Comparison of ENCODE assay signal across 25 cellular contexts in genomic region chr10:32738958-32739357, GRCh38.
"Had no signal": no experiment of that assay in that cellular context is flagged by ENCODE, and none has a peak within 500 bp of the region (broad histone marks: within the 10 kb centered on the region; RNA-seq: fewer than 3 reads in every experiment).

No MANE protein-coding gene starts in this region.

- H3K4me3 ChIP-seq: neural progenitor cell, ovary, psoas muscle, right lobe of liver, sigmoid colon, stomach, thoracic aorta, thyroid gland, tibial nerve, upper lobe of left lung, vagina had no signal

- FAIRE-seq: urothelium cell line had no signal

- H3K9me3 ChIP-seq: ovary, psoas muscle, right lobe of liver, stomach, thoracic aorta, thyroid gland, upper lobe of left lung, vagina had no signal

- H3K4me1 ChIP-seq: neural progenitor cell, parathyroid adenoma, psoas muscle, right lobe of liver, sigmoid colon, stomach, thyroid gland, tibial nerve, upper lobe of left lung, vagina had no signal

- DNase-seq: natural killer cell; occipital lobe; ovary; posterior cingulate gyrus; psoas muscle; right cardiac atrium; right lobe of liver; sigmoid colon; small intestine; stimulated activated CD4-positive, alpha-beta T cell treated with anti-CD3 and anti-CD28 coated beads, Interleukin-15, amount 100 ng/mL, for 24 hours; stimulated activated CD4-positive, alpha-beta T cell treated with anti-CD3 and anti-CD28 coated beads, Interleukin-2, amount 100 ng/mL, for 24 hours; stimulated activated CD4-positive, alpha-beta T cell treated with anti-CD3 and anti-CD28 coated beads, Interleukin-2, amount 100 ng/mL, for 48 hours; stimulated activated CD4-positive, alpha-beta T cell treated with anti-CD3 and anti-CD28 coated beads, Interleukin-4, amount 100 ng/mL, for 24 hours; stimulated activated naive B cell treated with anti-CD40 and anti-IgM and Interleukin-4, amounts not matched to agents 10 μg/mL and 1 μg/mL and 100 μg/mL, for 72 hours; stimulated activated naive CD4-positive, alpha-beta T cell treated with Interleukin-2 at 50 U/mL for 16 hours; stomach; thyroid gland; trophoblast cell; upper lobe of left lung had no signal

- H3K27ac ChIP-seq: neural progenitor cell, ovary, parathyroid adenoma, psoas muscle, right lobe of liver, sigmoid colon, stomach, thoracic aorta, thyroid gland, tibial nerve, upper lobe of left lung, vagina had no signal

- H3K36me3 ChIP-seq: neural progenitor cell, ovary, right lobe of liver, thoracic aorta, thyroid gland, upper lobe of left lung, vagina had no signal
